In the genomic region with DNA sequence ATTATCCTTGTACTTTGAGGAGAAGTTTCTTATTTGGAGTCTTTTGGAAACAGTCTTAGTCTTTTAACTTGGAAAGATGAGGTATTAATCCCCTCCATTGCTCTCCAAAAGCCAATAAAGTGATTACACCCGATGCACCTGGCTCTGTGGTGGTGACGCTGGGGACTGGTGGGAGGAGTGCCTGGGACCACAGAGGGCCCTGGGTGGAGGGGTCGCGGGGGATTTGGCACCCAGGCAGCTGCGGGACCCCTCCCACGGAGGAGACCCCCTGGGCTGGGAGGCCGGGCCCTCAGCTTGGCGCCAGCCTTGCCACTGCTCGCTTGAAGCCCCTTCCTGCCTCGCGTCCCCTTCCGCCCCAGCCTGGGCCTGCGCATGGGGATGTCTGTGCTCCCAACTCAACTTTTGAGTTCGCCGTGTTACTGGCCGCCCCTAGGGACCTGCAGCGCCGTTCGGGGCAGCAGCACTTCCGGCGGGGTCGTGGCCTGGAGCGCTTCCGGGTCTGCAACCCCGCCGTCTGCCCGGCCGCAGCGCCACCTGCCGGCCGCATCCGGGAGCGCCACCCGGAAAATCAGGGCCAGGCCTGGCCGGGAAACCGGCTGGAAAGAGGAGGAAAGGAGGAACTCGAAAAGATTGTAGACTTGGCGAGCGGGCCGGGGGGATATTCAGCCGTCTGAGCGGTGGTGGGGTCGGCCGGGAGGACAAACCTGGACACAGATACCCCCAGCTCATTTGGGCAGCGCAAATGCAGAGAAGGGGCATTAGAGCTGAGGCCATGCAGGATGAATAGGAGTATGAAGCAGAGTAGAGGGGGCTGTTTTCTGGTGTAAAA, we compare ENCODE assay signal across 7 cellular contexts. TPM values are rescaled to one million over a fixed set of nuclear protein-coding genes. Genes with fewer than 3 reads are reported as not detected.
A peak's percentile ranks its signal among the peaks of the same experiment; 100 is the strongest.
DNase-seq lines count a peak whose midpoint lies in the region; ATAC-seq and TF ChIP-seq lines count a peak whose summit lies in the region.

No MANE protein-coding gene starts in this region.

- no peaks in the 10 kb centered on the region for H3K27me3 Mint-ChIP-seq in osteocyte (ENCODE audit: unreplicated experiment)

- H3K9me3 ChIP-seq in SJCRH30 (replicated peaks) (no peaks in the 10 kb centered on the region), upper lobe of right lung (no peaks in the 10 kb centered on the region)

- TF ChIP-seq CTCF in GM13976 (IDR thresholded peaks at IDR 0.05; ENCODE audit: borderline replicate concordance, control extremely low read depth, extremely low read depth, insufficient read depth, missing control alignments) (peak; percentile 99), osteocyte (IDR thresholded peaks at IDR 0.05) (peak; percentile 97), upper lobe of right lung (IDR thresholded peaks at IDR 0.05) (peak; percentile 96)

- H3K4me3 ChIP-seq in SJCRH30, result no peak overlapping the region
- peak overlapping the region; percentile 36 for H3K4me3 ChIP-seq in upper lobe of right lung

- H3K27ac Mint-ChIP-seq in osteocyte (ENCODE audit: unreplicated experiment), result peak overlapping the region; percentile 82

- H3K36me3 ChIP-seq in SJCRH30, result peaks cover 36% of the 10 kb centered on the region
- peaks cover 25% of the 10 kb centered on the region for H3K36me3 ChIP-seq in upper lobe of right lung

- TF ChIP-seq RAD21 in Ishikawa (IDR thresholded peaks at IDR 0.05; ENCODE audit: low read depth), result no peak

- TF ChIP-seq EP300 in Ishikawa (IDR thresholded peaks at IDR 0.05; ENCODE audit: borderline replicate concordance), result no peak

- H3K27ac ChIP-seq in SJCRH30 (no peak overlapping the region), upper lobe of right lung (peak overlapping the region; percentile 72)

- peaks cover 17% of the 10 kb centered on the region for H3K36me3 Mint-ChIP-seq in osteocyte (ENCODE audit: unreplicated experiment)

- H3K4me1 Mint-ChIP-seq in osteocyte (ENCODE audit: unreplicated experiment), result peaks cover 37% of the 10 kb centered on the region

- ATAC-seq in upper lobe of right lung, result peak; percentile 43

- in situ Hi-C loops in GM13976 (cut with MboI; ENCODE audit: low sequenced_read_pairs, unreplicated experiment), result no loop called here

- H3K9me3 Mint-ChIP-seq in osteocyte (ENCODE audit: unreplicated experiment), result no peaks in the 10 kb centered on the region

- DNase-seq in GM13976 (ENCODE audit: low spot score) (peak; percentile 94), SJCRH30 (peak; percentile 79 to 82), glomerular visceral epithelial cell (ENCODE audit: extremely low spot score) (peak; percentile 79), osteocyte (ENCODE audit: extremely low spot score, unreplicated experiment) (peak; percentile 94), upper lobe of right lung (peak; percentile 89)
- peak; percentile 78 for DNase-seq in activated naive CD4-positive, alpha-beta T cell treated with Interleukin-2 at 50 U/mL for 16 hours

- H3K27me3 ChIP-seq in SJCRH30 (no peaks in the 10 kb centered on the region), upper lobe of right lung (no peaks in the 10 kb centered on the region)

- peak overlapping the region; percentile 59 for H3K4me3 Mint-ChIP-seq in osteocyte (ENCODE audit: unreplicated experiment)

- H3K4me1 ChIP-seq in SJCRH30 (0 out of 2 replicates have a peak, but pooled peaks cover 6% of the 10 kb centered on the region), upper lobe of right lung (peaks cover 44% of the 10 kb centered on the region)

- intact Hi-C loops in upper lobe of right lung (cut with DNase I), result loop anchor here (5.0 kb wide), 1 partner anchor 36 kb away; a partner anchor contains a TSS

TF ChIP-seq in Ishikawa, 13 proteins besides CTCF, POLR2A, EP300 and RAD21:
- 0 out of 2 replicates have a peak, but pooled peaks have one; percentile 58 for TF ChIP-seq ZBTB7A (IDR thresholded peaks at IDR 0.05; ENCODE audit: low read depth)
- TF ChIP-seq, protein P1, sequence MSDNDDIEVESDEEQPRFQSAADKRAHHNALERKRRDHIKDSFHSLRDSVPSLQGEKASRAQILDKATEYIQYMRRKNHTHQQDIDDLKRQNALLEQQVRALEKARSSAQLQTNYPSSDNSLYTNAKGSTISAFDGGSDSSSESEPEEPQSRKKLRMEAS (IDR thresholded peaks at IDR 0.05), result no peak
- TF ChIP-seq TEAD4 (IDR thresholded peaks at IDR 0.05), result no peak
- TF ChIP-seq, protein P2, sequence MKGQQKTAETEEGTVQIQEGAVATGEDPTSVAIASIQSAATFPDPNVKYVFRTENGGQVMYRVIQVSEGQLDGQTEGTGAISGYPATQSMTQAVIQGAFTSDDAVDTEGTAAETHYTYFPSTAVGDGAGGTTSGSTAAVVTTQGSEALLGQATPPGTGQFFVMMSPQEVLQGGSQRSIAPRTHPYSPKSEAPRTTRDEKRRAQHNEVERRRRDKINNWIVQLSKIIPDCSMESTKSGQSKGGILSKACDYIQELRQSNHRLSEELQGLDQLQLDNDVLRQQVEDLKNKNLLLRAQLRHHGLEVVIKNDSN (IDR thresholded peaks at IDR 0.05), result no peak
- TF ChIP-seq CEBPB (IDR thresholded peaks at IDR 0.05), result no peak
- TF ChIP-seq CREB1 (IDR thresholded peaks at IDR 0.05; ENCODE audit: low read depth), result no peak
- no peak for TF ChIP-seq TAF1 (IDR thresholded peaks at IDR 0.05; ENCODE audit: low read depth)
- TF ChIP-seq TCF12 (IDR thresholded peaks at IDR 0.05; ENCODE audit: low read depth), result no peak

RNA-seq across cellular contexts. Expression of a gene that starts 8.4 kb away (rescaled TPM):
- 0.06 and 0.10 TPM in 2 replicates for total RNA-seq in SJCRH30 (2014; rRNA removed; shearing (Covaris generic))
- total RNA-seq in osteocyte (0.44 and 0.51 TPM in 2 replicates), upper lobe of right lung (4.5 TPM)

RNA-seq across cellular contexts. Expression of a gene that starts 17.4 kb away (rescaled TPM):
- 40.1 and 50.2 TPM in 2 replicates for total RNA-seq in SJCRH30 (2014; rRNA removed; shearing (Covaris generic))
- total RNA-seq in osteocyte (not detected in 2 replicates), upper lobe of right lung (1.1 TPM)

RNA-seq across cellular contexts. Expression of a gene that starts 24.4 kb away (rescaled TPM):
- 6.9 and 11.5 TPM in 2 replicates for total RNA-seq in SJCRH30 (2014; rRNA removed; shearing (Covaris generic))
- total RNA-seq in osteocyte (14.3 and 16.4 TPM in 2 replicates), upper lobe of right lung (6.1 TPM)

RNA-seq across cellular contexts. Expression of a gene that starts 34.4 kb away (rescaled TPM):
- total RNA-seq in SJCRH30 (2014; rRNA removed; shearing (Covaris generic)), result not detected in 2 replicates
- total RNA-seq in osteocyte, result 0.37 and 0.54 TPM in 2 replicates
- total RNA-seq in upper lobe of right lung, result not detected

RNA-seq across cellular contexts. Expression of a gene that starts 36.9 kb away (rescaled TPM):
- total RNA-seq in SJCRH30 (2014; rRNA removed; shearing (Covaris generic)), result 44.5 and 49.1 TPM in 2 replicates
- total RNA-seq in osteocyte (101 and 102 TPM in 2 replicates), upper lobe of right lung (67.1 TPM)

Comparison
In these comparisons a context has a peak if more than half of its experiments do, and no peak if none do; other contexts are left out.
1. RNA of a gene that starts 17.4 kb away (total RNA-seq): 40.1 to 50.2 TPM in SJCRH30; 1.1 TPM in upper lobe of right lung (single experiment) and not detected in osteocyte; every median in the first group is over 10 times any median in the second.
2. Peak in every context shown above with its lines, with median percentiles within 50 percentile points of each other: DNase-seq and CTCF ChIP-seq.